ENCODE assay signal across 8 cellular contexts in the genomic region with DNA sequence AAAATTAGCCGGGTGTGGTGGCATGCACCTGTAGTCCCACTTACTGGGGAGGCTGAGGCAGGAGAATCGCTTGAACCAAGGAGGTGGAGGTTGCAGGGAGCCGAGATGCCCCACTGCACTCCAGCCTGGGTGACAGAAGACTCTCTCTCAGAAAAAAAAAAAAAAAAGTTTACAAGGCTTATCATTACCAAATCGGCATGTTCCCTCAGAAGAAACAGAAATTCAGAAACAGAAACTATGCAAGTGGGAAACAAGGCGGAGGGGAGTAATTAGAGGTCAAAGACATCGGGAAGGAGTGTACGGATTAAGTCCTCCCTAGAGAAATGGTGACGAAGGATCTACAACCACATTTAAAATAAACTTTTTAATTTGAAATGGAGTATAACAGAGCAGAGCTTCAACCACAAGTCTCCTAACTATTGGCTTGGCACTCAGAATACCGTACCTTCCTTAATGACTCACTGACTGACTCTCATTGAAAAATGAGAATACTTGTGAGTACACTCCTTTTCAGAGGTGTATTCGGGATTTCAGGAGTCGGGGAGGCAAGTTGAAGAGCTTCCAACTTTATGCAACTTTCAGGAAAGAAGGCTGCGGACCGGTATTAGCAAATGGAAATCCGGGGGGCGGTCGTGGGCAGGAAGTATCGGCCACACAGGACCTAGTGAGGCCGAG. TPM values are rescaled to one million over a fixed set of nuclear protein-coding genes. Genes with fewer than 3 reads are reported as not detected.
DNase-seq lines count a peak whose midpoint lies in the region; ATAC-seq and TF ChIP-seq lines count a peak whose summit lies in the region.

No MANE protein-coding gene starts in this region.

- TF ChIP-seq CTCF in HFF-Myc (IDR thresholded peaks at IDR 0.05; ENCODE audit: low read depth, low read length, missing control alignments): no peak
- no peak for TF ChIP-seq CTCF in epithelial cell of proximal tubule (conservative IDR thresholded peaks at IDR 0.05; ENCODE audit: low read depth, low read length)

- H3K4me3 Mint-ChIP-seq in naive thymus-derived CD8-positive, alpha-beta T cell: peak overlapping the region; percentile 85 to 97 (median 94)

- DNase-seq in ELR (ENCODE audit: low read depth) (peak; percentile 80), HFF-Myc (ENCODE audit: extremely low read depth, low read depth) (no peak), SW480 (ENCODE audit: low spot score) (peak; percentile 70), epithelial cell of proximal tubule (ENCODE audit: low read depth) (peak; percentile 76), NCI-H146 treated with DMSO at 0.1 percent for 48 hours (lab: John Stamatoyannopoulos, UW; ENCODE audit: unreplicated experiment) (no peak)
- DNase-seq in naive thymus-derived CD8-positive, alpha-beta T cell: peak in 1 of 10 donors; percentile 30

- POLR2A ChIA-PET in naive thymus-derived CD8-positive, alpha-beta T cell (lab: Charles Lee): interaction anchor here (0.6 to 1.5 kb wide), 6 partner anchors 66 to 527 kb away, joined by 3 to 6 read pairs (median 4); a partner anchor contains a TSS

- ATAC-seq in naive thymus-derived CD8-positive, alpha-beta T cell: peak in 1 of 2 donors; percentile 11
- ATAC-seq in GM18873 (IDR thresholded peaks at IDR 0.05; ENCODE audit: low FRiP score, unreplicated experiment) (no peak), HG03135 (IDR thresholded peaks at IDR 0.05; ENCODE audit: unreplicated experiment) (no peak)

- H3K27ac Mint-ChIP-seq in naive thymus-derived CD8-positive, alpha-beta T cell: peak overlapping the region; percentile 90 to 97 (median 95)

- peak overlapping the region; percentile 88 for H3K4me3 ChIP-seq in HFF-Myc (replicated peaks; ENCODE audit: low read depth, low read length)
- peak overlapping the region; percentile 96 for H3K4me3 ChIP-seq in epithelial cell of proximal tubule (ENCODE audit: low read depth, low read length)

- no peaks in the 10 kb centered on the region for H3K9me3 Mint-ChIP-seq in naive thymus-derived CD8-positive, alpha-beta T cell

- H3K27me3 Mint-ChIP-seq in naive thymus-derived CD8-positive, alpha-beta T cell: no peaks in the 10 kb centered on the region

- H3K4me1 Mint-ChIP-seq in naive thymus-derived CD8-positive, alpha-beta T cell: peaks cover 3 to 19% (median 14%) of the 10 kb centered on the region in 4 donors

- H3K36me3 Mint-ChIP-seq in naive thymus-derived CD8-positive, alpha-beta T cell: peaks cover 0 to 7% (median 6%) of the 10 kb centered on the region in 3 donors

RNA-seq across cellular contexts. Expression of a gene that starts 0.9 kb away (rescaled TPM):
- 2.7 and 4.8 TPM in 2 replicates for total RNA-seq in epithelial cell of proximal tubule
- 10 to 100 TPM; 16.2 to 18.6 TPM for total RNA-seq in naive thymus-derived CD8-positive, alpha-beta T cell
- polyA plus RNA-seq in naive thymus-derived CD8-positive, alpha-beta T cell: 1 to 10 TPM; 5.1 to 5.8 (median 5.3) TPM

RNA-seq across cellular contexts. Expression of a gene that starts 1.0 kb away (rescaled TPM):
- 1.2 and 3.8 TPM in 2 replicates for total RNA-seq in epithelial cell of proximal tubule
- total RNA-seq in naive thymus-derived CD8-positive, alpha-beta T cell: 1 to 10 TPM; 3.0 to 4.4 TPM
- polyA plus RNA-seq in naive thymus-derived CD8-positive, alpha-beta T cell: 1 to 10 TPM; 3.8 to 9.4 (median 3.8) TPM

Comparison
In these comparisons a context has a peak if more than half of its experiments do, and no peak if none do; other contexts are left out.
1. DNase-seq: peak in ELR (single experiment), SW480 (single experiment) and epithelial cell of proximal tubule (single experiment); none in HFF-Myc (single experiment) and NCI-H146 treated with DMSO at 0.1 percent for 48 hours (single experiment).